ENCODE assay signal across 15 cellular contexts in the genomic region with DNA sequence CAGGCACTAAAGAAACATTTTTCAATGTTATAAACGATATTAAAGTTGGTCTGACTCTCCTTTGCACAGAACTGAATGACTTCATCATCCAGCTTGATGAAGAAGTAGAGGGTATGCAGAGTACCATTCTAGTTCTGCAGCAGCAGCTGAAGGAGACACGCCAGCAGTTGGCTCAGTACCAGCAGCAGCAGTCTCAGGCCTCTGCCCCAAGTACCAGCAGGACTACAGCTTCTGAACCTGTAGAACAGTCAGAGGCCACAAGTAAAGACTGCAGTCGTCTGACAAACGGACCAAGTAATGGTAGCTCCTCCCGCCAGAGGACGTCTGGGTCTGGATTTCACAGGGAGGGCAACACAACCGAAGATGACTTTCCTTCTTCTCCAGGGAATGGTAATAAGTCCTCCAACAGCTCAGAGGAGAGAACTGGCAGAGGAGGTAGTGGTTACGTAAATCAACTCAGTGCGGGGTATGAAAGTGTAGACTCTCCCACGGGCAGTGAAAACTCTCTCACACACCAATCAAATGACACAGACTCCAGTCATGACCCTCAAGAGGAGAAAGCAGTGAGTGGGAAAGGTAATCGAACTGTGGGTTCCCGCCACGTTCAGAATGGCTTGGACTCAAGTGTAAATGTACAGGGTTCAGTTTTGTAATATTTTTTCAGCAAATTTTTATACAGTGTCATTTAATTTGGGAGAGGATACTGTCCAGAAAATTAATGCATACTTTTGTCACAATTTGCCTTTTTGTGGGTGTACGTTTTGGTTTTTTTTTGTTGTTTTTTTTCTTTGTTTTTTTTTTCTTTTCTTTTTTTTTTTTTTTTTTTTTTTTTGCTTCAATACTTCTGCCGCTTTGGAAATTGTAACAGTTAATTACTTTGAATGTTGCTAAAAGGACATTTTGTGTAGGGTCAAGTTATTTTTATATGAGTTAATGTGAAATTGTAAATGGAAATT. TPM values are rescaled to one million over a fixed set of nuclear protein-coding genes. Genes with fewer than 3 reads are reported as not detected.
DNase-seq lines count a peak whose midpoint lies in the region; ATAC-seq and TF ChIP-seq lines count a peak whose summit lies in the region.
"Had no signal": no experiment of that assay in that cellular context is flagged by ENCODE, and none has a peak within 500 bp of the region (broad histone marks: within the 10 kb centered on the region; RNA-seq: fewer than 3 reads in every experiment).

No MANE protein-coding gene starts in this region.

- H3K4me1 ChIP-seq in Panc1 (ENCODE audit: control insufficient read depth, insufficient read depth, low read length) (peaks cover 8% of the 10 kb centered on the region), psoas muscle (peaks cover 3% of the 10 kb centered on the region), suprapubic skin (no peaks in the 10 kb centered on the region)
- H3K4me1 ChIP-seq: parathyroid adenoma had no signal

- in situ Hi-C loops in Panc1 (cut with HindIII; ENCODE audit: low pct_unique_long_range_greater_than_20kb, low sequenced_read_pairs), result no loop called here

- H3K36me3 Mint-ChIP-seq in activated CD4-positive, alpha-beta T cell treated with anti-CD3 and anti-CD28 coated beads for 36 hours (ENCODE audit: low read depth), result peaks cover 51% of the 10 kb centered on the region

- TF ChIP-seq CTCF in Panc1 (IDR thresholded peaks at IDR 0.05) (no peak), psoas muscle (IDR thresholded peaks at IDR 0.05) (no peak), suprapubic skin (IDR thresholded peaks at IDR 0.05) (no peak)

- H3K27me3 ChIP-seq in Panc1 (ENCODE audit: control insufficient read depth, insufficient read depth, low read length), result no peaks in the 10 kb centered on the region
- H3K27me3 ChIP-seq in psoas muscle (ENCODE audit: insufficient read depth in 3 of 3, low read length in 2 of 3), result no peaks in the 10 kb centered on the region
- no peaks in the 10 kb centered on the region for H3K27me3 ChIP-seq in suprapubic skin
- H3K27me3 ChIP-seq: testis had no signal

- POLR2A ChIA-PET in activated CD4-positive, alpha-beta T cell treated with anti-CD3 and anti-CD28 coated beads for 36 hours (lab: Charles Lee), result no interaction called here
- POLR2A ChIA-PET in Panc1 (lab: Charles Lee), result no interaction called here

- intact Hi-C loops in activated CD4-positive, alpha-beta T cell treated with anti-CD3 and anti-CD28 coated beads for 36 hours (cut with DNase I, micrococcal nuclease), result loop anchor here in 1 of 2 experiments (5.0 kb wide), 1 partner anchor 32 kb away; the partner anchor contains the start of gene TCP1
- intact Hi-C loops in Panc1 (cut with micrococcal nuclease; ENCODE audit: unreplicated experiment) (no loop called here), psoas muscle (cut with DNase I) (loop anchor here in 1 of 2 donors (5.0 kb wide), 1 partner anchor 68 kb away; no protein-coding TSS in a partner anchor)

- no peaks in the 10 kb centered on the region for H3K9me3 Mint-ChIP-seq in activated CD4-positive, alpha-beta T cell treated with anti-CD3 and anti-CD28 coated beads for 36 hours (ENCODE audit: low read depth)

- H3K27ac ChIP-seq in Panc1 (ENCODE audit: low read length) (no peak overlapping the region), psoas muscle (no peak overlapping the region), suprapubic skin (no peak overlapping the region)
- H3K27ac ChIP-seq: parathyroid adenoma, testis had no signal

- WGBS in psoas muscle, 3 donors, result 54 to 69% (median 55%) methylated on average over 15 of the region's 15 CpGs
- 74% methylated on average over 12 of the region's 15 CpGs for WGBS in suprapubic skin

- TF ChIP-seq EP300 in suprapubic skin (IDR thresholded peaks at IDR 0.05), result no peak

- H3K4me3 ChIP-seq in Panc1 (ENCODE audit: low read depth in 2 of 2, low read length in 2 of 2), result no peak overlapping the region
- H3K4me3 ChIP-seq in psoas muscle, result no peak overlapping the region
- H3K4me3 ChIP-seq in suprapubic skin, result no peak overlapping the region
- H3K4me3 ChIP-seq: testis had no signal

- H3K4me3 Mint-ChIP-seq in activated CD4-positive, alpha-beta T cell treated with anti-CD3 and anti-CD28 coated beads for 36 hours, result no peak overlapping the region

- no peak for ATAC-seq in activated CD4-positive, alpha-beta T cell treated with anti-CD3 and anti-CD28 coated beads for 36 hours
- ATAC-seq in Panc1 (0 out of 2 replicates have a peak, but pooled peaks have one; percentile 35), psoas muscle (peak; percentile 23 to 42 (median 35))

- no peaks in the 10 kb centered on the region for H3K9me3 ChIP-seq in Panc1 (ENCODE audit: control insufficient read depth, insufficient read depth, low read depth, low read length)
- no peaks in the 10 kb centered on the region for H3K9me3 ChIP-seq in psoas muscle
- H3K9me3 ChIP-seq in suprapubic skin, result no peaks in the 10 kb centered on the region
- H3K9me3 ChIP-seq: testis had no signal

- TSS peak; percentile 40 for BruUV-seq in Panc1 (replicated peaks; lab: Mats Ljungman, UMichigan)

- TF ChIP-seq POLR2A in suprapubic skin (IDR thresholded peaks at IDR 0.05), result no peak

- H3K36me3 ChIP-seq in Panc1 (ENCODE audit: control insufficient read depth, insufficient read depth, low read length) (peaks cover 46% of the 10 kb centered on the region), psoas muscle (ENCODE audit: insufficient read depth in 1 of 2, low read depth in 1 of 2) (peaks cover 14 to 92% of the 10 kb centered on the region in 2 donors), suprapubic skin (peaks cover 67% of the 10 kb centered on the region)

- CTCF ChIA-PET in activated CD4-positive, alpha-beta T cell treated with anti-CD3 and anti-CD28 coated beads for 36 hours (lab: Charles Lee), result interaction anchor here (1.1 to 1.2 kb wide), 2 partner anchors 12 to 18 kb away, joined by 3 to 4 read pairs; no protein-coding TSS in a partner anchor
- CTCF ChIA-PET in Panc1 (lab: Charles Lee), result no interaction called here

- peaks cover 11% of the 10 kb centered on the region for H3K4me1 Mint-ChIP-seq in activated CD4-positive, alpha-beta T cell treated with anti-CD3 and anti-CD28 coated beads for 36 hours

- H3K27me3 Mint-ChIP-seq in activated CD4-positive, alpha-beta T cell treated with anti-CD3 and anti-CD28 coated beads for 36 hours, result no peaks in the 10 kb centered on the region

- DNase-seq in activated CD4-positive, alpha-beta T cell treated with anti-CD3 and anti-CD28 coated beads for 36 hours, result no peak
- no peak for DNase-seq in activated CD4-positive, alpha-beta T cell treated with anti-CD3 and anti-CD28 coated beads, Interleukin-2, amount 50 U/mL, for 48 hours
- DNase-seq in Panc1 (ENCODE audit: low read depth, low spot score) (no peak), fibroblast of gingiva (ENCODE audit: low read depth) (peak; percentile 17), psoas muscle (no peak), suprapubic skin (ENCODE audit: low spot score in 2 of 2) (no peak), DMS114 treated with DMSO at 0.1 percent for 48 hours (lab: John Stamatoyannopoulos, UW; ENCODE audit: unreplicated experiment) (no peak), dermis blood vessel endothelial cell (no peak)
- DNase-seq: ACHN; central memory CD4-positive, alpha-beta T cell; NCI-H2081; stimulated activated CD4-positive, alpha-beta T cell treated with anti-CD3 and anti-CD28 coated beads, Interleukin-4, amount 100 ng/mL, for 4 hours; T-helper 9 cell; testis had no signal

- peak overlapping the region; percentile 65 for H3K27ac Mint-ChIP-seq in activated CD4-positive, alpha-beta T cell treated with anti-CD3 and anti-CD28 coated beads for 36 hours

RNA-seq across cellular contexts. Expression of gene ACAT2, which starts 6.6 kb away (rescaled TPM):
- 10 to 100 TPM; 55.0 to 82.1 TPM for total RNA-seq in activated CD4-positive, alpha-beta T cell treated with anti-CD3 and anti-CD28 coated beads for 36 hours
- 112 TPM for total RNA-seq in Panc1 (2021; ENCODE audit: unreplicated experiment)
- 45.6 TPM for polyA plus RNA-seq in Panc1 (2012; ENCODE audit: insufficient read length)
- 1 to 10 TPM; 2.1 to 3.0 (median 2.6) TPM for total RNA-seq in psoas muscle
- 1 to 10 TPM; 1.8 to 3.0 (median 2.3) TPM for polyA plus RNA-seq in psoas muscle
- total RNA-seq in suprapubic skin, result 10 to 100 TPM in 3 of 4 donors, 1 to 10 TPM in 1; 7.2 to 23.1 (median 15.6) TPM
- 40.2 and 81.4 TPM in 2 replicates for total RNA-seq in dermis blood vessel endothelial cell

RNA-seq across cellular contexts. Expression of gene WTAP, which starts 27.9 kb away (rescaled TPM):
- 10 to 100 TPM; 87.2 to 91.5 TPM for total RNA-seq in activated CD4-positive, alpha-beta T cell treated with anti-CD3 and anti-CD28 coated beads for 36 hours
- total RNA-seq in Panc1 (2021; ENCODE audit: unreplicated experiment) (112 TPM), psoas muscle (100 to 1,000 TPM in 3 of 4 donors, 10 to 100 TPM in 1; 51.8 to 199 (median 107) TPM), suprapubic skin (100 to 1,000 TPM in 1 of 4 donors, 10 to 100 TPM in 3; 68.7 to 103 (median 85.3) TPM), dermis blood vessel endothelial cell (96.4 and 131 TPM in 2 replicates)
- polyA plus RNA-seq in Panc1 (2012; ENCODE audit: insufficient read length), result 51.1 TPM
- polyA plus RNA-seq in psoas muscle, result 100 to 1,000 TPM; 131 to 284 (median 265) TPM

RNA-seq across cellular contexts. Expression of gene TCP1, which starts 34.2 kb away (rescaled TPM):
- total RNA-seq in activated CD4-positive, alpha-beta T cell treated with anti-CD3 and anti-CD28 coated beads for 36 hours, result 100 to 1,000 TPM; 358 to 496 TPM
- total RNA-seq in Panc1 (2021; ENCODE audit: unreplicated experiment) (340 TPM), psoas muscle (100 to 1,000 TPM; 156 to 228 (median 193) TPM), suprapubic skin (100 to 1,000 TPM; 133 to 150 (median 139) TPM), dermis blood vessel endothelial cell (243 and 356 TPM in 2 replicates)
- polyA plus RNA-seq in Panc1 (2012; ENCODE audit: insufficient read length), result 402 TPM
- polyA plus RNA-seq in psoas muscle, result 100 to 1,000 TPM; 153 to 307 (median 277) TPM

RNA-seq across cellular contexts. Expression of gene MRPL18, which starts 35.0 kb away (rescaled TPM):
- 10 to 100 TPM; 83.7 to 84.4 TPM for total RNA-seq in activated CD4-positive, alpha-beta T cell treated with anti-CD3 and anti-CD28 coated beads for 36 hours
- 98.4 TPM for total RNA-seq in Panc1 (2021; ENCODE audit: unreplicated experiment)
- polyA plus RNA-seq in Panc1 (2012; ENCODE audit: insufficient read length), result 97.1 TPM
- 10 to 100 TPM; 45.0 to 71.9 (median 60.1) TPM for total RNA-seq in psoas muscle
- polyA plus RNA-seq in psoas muscle, result 100 to 1,000 TPM in 2 of 3 donors, 10 to 100 TPM in 1; 98.7 to 149 (median 145) TPM
- 10 to 100 TPM; 53.9 to 79.2 (median 55.9) TPM for total RNA-seq in suprapubic skin
- 67.6 and 69.4 TPM in 2 replicates for total RNA-seq in dermis blood vessel endothelial cell

RNA-seq across cellular contexts. Expression of gene PNLDC1, which starts 44.8 kb away (rescaled TPM):
- total RNA-seq in activated CD4-positive, alpha-beta T cell treated with anti-CD3 and anti-CD28 coated beads for 36 hours, result under 1 TPM; 0.11 TPM
- total RNA-seq in Panc1 (2021; ENCODE audit: unreplicated experiment) (not detected), psoas muscle (under 1 TPM in 2 of 4 donors, not detected in 2; 0.17 to 0.49 TPM), suprapubic skin (1 to 10 TPM; 1.1 to 4.4 (median 2.9) TPM), dermis blood vessel endothelial cell (0.51 TPM in 1 of 2 replicates, not detected in the other)
- not detected for polyA plus RNA-seq in Panc1 (2012; ENCODE audit: insufficient read length)
- polyA plus RNA-seq in psoas muscle, result under 1 TPM; 0.09 to 0.25 (median 0.13) TPM
